8 cellular contexts compared by ENCODE assay signal in the genomic region with DNA sequence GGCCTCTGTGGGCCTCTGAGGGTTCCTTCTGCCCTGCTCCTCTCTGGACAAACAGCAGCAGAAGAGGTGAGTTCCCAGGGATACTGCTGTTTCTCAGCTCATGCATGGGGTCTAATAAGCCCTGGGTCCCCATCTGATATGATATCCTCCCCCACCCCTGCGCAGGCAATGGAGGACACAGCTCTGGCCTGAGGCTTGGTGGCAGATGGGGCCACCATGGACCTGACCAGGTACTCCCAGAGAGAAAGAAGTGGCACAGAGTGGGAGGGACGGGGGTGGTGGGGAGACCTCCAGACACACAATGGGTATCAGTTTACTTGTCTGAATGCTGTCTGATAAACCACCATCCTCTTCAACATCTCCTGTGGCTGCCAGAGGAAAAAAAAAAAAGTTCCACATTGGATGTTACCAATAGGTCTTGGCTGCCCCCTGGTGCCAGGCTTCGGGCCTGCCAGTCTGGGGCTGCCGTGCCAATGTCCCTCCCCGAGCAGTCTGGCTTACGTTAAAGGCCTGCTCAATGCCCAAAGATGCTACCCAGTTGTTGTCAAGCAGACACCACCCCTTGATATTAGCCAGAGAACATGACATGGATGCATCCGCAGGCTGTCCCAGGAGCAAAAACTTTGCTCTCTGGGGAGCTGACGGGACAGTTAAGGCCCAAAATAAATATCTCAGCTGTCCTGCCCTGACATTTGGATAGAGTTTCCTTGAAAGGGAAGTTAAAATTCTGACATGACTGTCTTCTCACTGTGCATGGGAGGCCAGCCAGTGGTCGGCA. TPM values are rescaled to one million over a fixed set of nuclear protein-coding genes. Genes with fewer than 3 reads are reported as not detected.
DNase-seq lines count a peak whose midpoint lies in the region; ATAC-seq, FAIRE-seq and TF ChIP-seq lines count a peak whose summit lies in the region.

No MANE protein-coding gene starts in this region.

- H3K79me2 ChIP-seq in astrocyte (ENCODE audit: insufficient read depth, low read length): no peaks in the 10 kb centered on the region

- H4K20me1 ChIP-seq in astrocyte (ENCODE audit: insufficient read depth, low read length): no peaks in the 10 kb centered on the region

- no peak overlapping the region for H3K4me3 Mint-ChIP-seq in astrocyte (ENCODE audit: unreplicated experiment)

- no peak overlapping the region for H2AFZ ChIP-seq in astrocyte (ENCODE audit: low read depth, low read length)

- H3K9me3 ChIP-seq in astrocyte (ENCODE audit: insufficient read depth, low read depth, low read length): no peaks in the 10 kb centered on the region

- peaks cover 47% of the 10 kb centered on the region for H3K27me3 Mint-ChIP-seq in astrocyte (ENCODE audit: low read depth, unreplicated experiment)

- peak; percentile 93 for DNase-seq in DMS53 (lab: John Stamatoyannopoulos, UW)
- DNase-seq in HFF-Myc (ENCODE audit: extremely low read depth, low read depth): peak; percentile 14
- DNase-seq in NCI-H187 treated with DMSO at 0.1 percent for 48 hours (lab: John Stamatoyannopoulos, UW): peak; percentile 33
- peak; percentile 22 for DNase-seq in T1000 (lab: John Stamatoyannopoulos, UW)
- peak; percentile 7 for DNase-seq in astrocyte (ENCODE audit: low read depth)
- DNase-seq in hippocampal formation (lab: John Stamatoyannopoulos, UW): peak; percentile 69 to 78
- DNase-seq in smooth muscle cell of the brain vasculature (ENCODE audit: low read depth, low spot score): peak; percentile 21

- peaks cover 5% of the 10 kb centered on the region for H3K27me3 ChIP-seq in astrocyte (ENCODE audit: insufficient read depth, low read length)

- H3K4me1 Mint-ChIP-seq in astrocyte (ENCODE audit: low read depth, unreplicated experiment): peaks cover 12% of the 10 kb centered on the region

- H3K27ac ChIP-seq in astrocyte (ENCODE audit: low read depth, low read length): no peak overlapping the region

- H3K4me2 ChIP-seq in astrocyte (ENCODE audit: low read length): no peak overlapping the region

- TF ChIP-seq CTCF in HFF-Myc (IDR thresholded peaks at IDR 0.05; ENCODE audit: low read depth, low read length, missing control alignments): peak; percentile 83
- peak; percentile 80 for TF ChIP-seq CTCF in astrocyte (IDR thresholded peaks at IDR 0.05; ENCODE audit: insufficient read depth, low read depth, low read length)

- no peak overlapping the region for H3K9ac ChIP-seq in astrocyte (ENCODE audit: low read length)

- H3K4me1 ChIP-seq in astrocyte (ENCODE audit: insufficient read depth, low read length): no peaks in the 10 kb centered on the region

- H3K36me3 ChIP-seq in astrocyte (ENCODE audit: insufficient read depth, low read length): no peaks in the 10 kb centered on the region

- no peak for ATAC-seq in GM18873 (IDR thresholded peaks at IDR 0.05; ENCODE audit: low FRiP score, unreplicated experiment)

- H3K4me3 ChIP-seq in HFF-Myc (replicated peaks; ENCODE audit: low read depth, low read length) (no peak overlapping the region), astrocyte (ENCODE audit: insufficient read depth, low read depth, low read length) (no peak overlapping the region)

- H3K36me3 Mint-ChIP-seq in astrocyte (ENCODE audit: low read depth, unreplicated experiment): no peaks in the 10 kb centered on the region

- no peak for FAIRE-seq in astrocyte (lab: Jason Lieb, UNC)

- no peak overlapping the region for H3K27ac Mint-ChIP-seq in astrocyte (ENCODE audit: unreplicated experiment)

- no peaks in the 10 kb centered on the region for H3K9me3 Mint-ChIP-seq in astrocyte (ENCODE audit: unreplicated experiment)

RNA-seq across cellular contexts. Expression of gene ABCC8, which starts 27.9 kb away (rescaled TPM):
- total RNA-seq in astrocyte: not detected in 2 replicates

RNA-seq across cellular contexts. Expression of gene USH1C, which starts 39.7 kb away (rescaled TPM):
- total RNA-seq in astrocyte: not detected in 2 replicates

RNA-seq across cellular contexts. Expression of gene OTOG, which starts 42.5 kb away (rescaled TPM):
- not detected in 2 replicates for total RNA-seq in astrocyte

Comparison
In these comparisons a context has a peak if more than half of its experiments do, and no peak if none do; other contexts are left out.
1. DNase-seq: peak in every context shown above with its lines; median percentile 93 in DMS53; 74 in hippocampal formation; 33 in NCI-H187 treated with DMSO at 0.1 percent for 48 hours; 22 in T1000; 21 in smooth muscle cell of the brain vasculature; 14 in HFF-Myc; 7 in astrocyte.